1 cellular context compared by ENCODE assay signal in genomic region chr1:29579821-29580425, GRCh38.
TF ChIP-seq lines count a peak whose summit lies in the region.

No MANE protein-coding gene starts in this region.

TF ChIP-seq in SK-N-SH treated with all-trans-retinoic acid at 6 μM for 48 hours, 23 proteins besides CTCF, POLR2A, EP300 and RAD21 (continued from another document):
- no peak for TF ChIP-seq TCF4 (CRISPR knock-in tag; IDR thresholded peaks at IDR 0.05; ENCODE audit: borderline replicate concordance)
- no peak for TF ChIP-seq ZFP3 (CRISPR knock-in tag; IDR thresholded peaks at IDR 0.05)
- TF ChIP-seq CSDC2 (CRISPR knock-in tag; IDR thresholded peaks at IDR 0.05) = no peak
- no peak for TF ChIP-seq CREB5 (CRISPR knock-in tag; IDR thresholded peaks at IDR 0.05; ENCODE audit: low read depth)
- TF ChIP-seq ZNF8 (CRISPR knock-in tag; IDR thresholded peaks at IDR 0.05) = no peak
- no peak for TF ChIP-seq POU6F1 (CRISPR knock-in tag; IDR thresholded peaks at IDR 0.05; ENCODE audit: borderline replicate concordance, low read depth)
- TF ChIP-seq SNAI2 (CRISPR knock-in tag; IDR thresholded peaks at IDR 0.05) = no peak
- no peak for TF ChIP-seq PATZ1 (CRISPR knock-in tag; IDR thresholded peaks at IDR 0.05; ENCODE audit: borderline replicate concordance)
- TF ChIP-seq CSRNP3 (CRISPR knock-in tag; IDR thresholded peaks at IDR 0.05) = no peak
TF ChIP-seq in SK-N-SH treated with all-trans-retinoic acid at 6 μM for 48 hours: peak in this region for 0.
